8 cellular contexts compared by ENCODE assay signal in genomic region chr11:11265994-11266606, GRCh38.
A peak's percentile ranks its signal among the peaks of the same experiment; 100 is the strongest.
DNase-seq lines count a peak whose midpoint lies in the region; ATAC-seq, FAIRE-seq and TF ChIP-seq lines count a peak whose summit lies in the region.

No MANE protein-coding gene starts in this region.

- no peaks in the 10 kb centered on the region for H4K20me1 ChIP-seq in GM12878 (ENCODE audit: control insufficient read depth, insufficient read depth)

- peak; percentile 78 for TF ChIP-seq RAD21 in GM12878 (IDR thresholded peaks at IDR 0.05; ENCODE audit: insufficient read depth, low read depth, low read length)

- in situ Hi-C loops in GM12878 (cut with MboI), result loop anchor here (5.0 kb wide), 1 partner anchor 224 kb away; no protein-coding TSS in a partner anchor

- ATAC-seq in T-cell (replicated peaks in 1 of 4) (peak; percentile 42 to 58 (median 48)), GM12878 (peak; percentile 91)

- CTCF ChIA-PET in A673 (lab: Charles Lee), result no interaction called here
- CTCF ChIA-PET in T-cell (lab: Charles Lee), result interaction anchor here in 1 of 2 donors (1.0 to 1.1 kb wide), 2 partner anchors 233 to 238 kb away, joined by 3 to 5 read pairs; no protein-coding TSS in a partner anchor
- CTCF ChIA-PET in GM12878 (lab: Yijun Ruan, JAX), result interaction anchor here (0.7 to 3.9 kb wide), 17 partner anchors 29 to 332 kb away, joined by 3 to 18 read pairs (median 4); no protein-coding TSS in a partner anchor

- POLR2A ChIA-PET in A673 (lab: Charles Lee; ENCODE audit: low non-redundant PET), result no interaction called here
- POLR2A ChIA-PET in T-cell (lab: Charles Lee), result no interaction called here
- POLR2A ChIA-PET in GM12878 (lab: Charles Lee), result no interaction called here

- no peaks in the 10 kb centered on the region for H3K4me1 Mint-ChIP-seq in T-cell

- WGBS in GM12878 (ENCODE audit: insufficient coverage, insufficient replicate concordance, low lambda C conversion rate, missing lambda C conversion rate), result 25% methylated on average over 8 of the region's 8 CpGs

- H3K79me2 ChIP-seq in GM12878 (ENCODE audit: control insufficient read depth, insufficient read depth, low read length), result no peaks in the 10 kb centered on the region

- H3K4me2 ChIP-seq in GM12878 (ENCODE audit: control insufficient read depth, insufficient read depth), result no peak overlapping the region

- H3K4me3 ChIP-seq in A673 (ENCODE audit: low read depth, low read length, poor library complexity, severe bottlenecking) (no peak overlapping the region), GM12878 (no peak overlapping the region)

- BruUV-seq in A673 (replicated peaks; lab: Mats Ljungman, UMichigan) (no TSS peak), GM12878 (replicated peaks; lab: Mats Ljungman, UMichigan) (no TSS peak)

- no peak overlapping the region for H3K4me3 Mint-ChIP-seq in T-cell

- no peaks in the 10 kb centered on the region for H3K9me3 Mint-ChIP-seq in T-cell

- H3K36me3 ChIP-seq in A673 (ENCODE audit: insufficient read depth, low read length, poor library complexity, severe bottlenecking), result no peaks in the 10 kb centered on the region
- H3K36me3 ChIP-seq in GM12878 (ENCODE audit: control insufficient read depth in 2 of 2, insufficient read depth in 2 of 2, low read length in 1 of 2), result no peaks in the 10 kb centered on the region; a peak in 1 of 4 replicates

- H3K9me3 ChIP-seq in A673 (ENCODE audit: low read depth, low read length, poor library complexity, severe bottlenecking) (no peaks in the 10 kb centered on the region), GM12878 (replicated peaks; ENCODE audit: control insufficient read depth, insufficient read depth, low read length) (no peaks in the 10 kb centered on the region)

- intact Hi-C loops in A673 (cut with micrococcal nuclease; ENCODE audit: unreplicated experiment), result no loop called here
- intact Hi-C loops in GM12878 (cut with micrococcal nuclease; ENCODE audit: unreplicated experiment), result loop anchor here (2.0 kb wide), 4 partner anchors 35 to 237 kb away; no protein-coding TSS in a partner anchor
- intact Hi-C loops in posterior vena cava (cut with DNase I), result loop anchor here (2.0 to 10.0 kb wide), 2 partner anchors 75 to 231 kb away; no protein-coding TSS in a partner anchor

- no peaks in the 10 kb centered on the region for H3K36me3 Mint-ChIP-seq in T-cell

- H3K4me1 ChIP-seq in A673 (ENCODE audit: insufficient read depth, low read length, poor library complexity, severe bottlenecking), result peaks cover 15% of the 10 kb centered on the region
- H3K4me1 ChIP-seq in GM12878 (ENCODE audit: control insufficient read depth, insufficient read depth, low read length), result peaks cover 17% of the 10 kb centered on the region

- DNase-seq in A673 (ENCODE audit: low spot score) (peak; percentile 50), GM12892 (ENCODE audit: insufficient read length) (peak; percentile 59), HUDEP-2 (lab: John Stamatoyannopoulos, UW; ENCODE audit: unreplicated experiment in 76 of 76) (peak in 44 of 76 experiments; percentile 2 to 61 (median 26)), T-cell (peak in 27 of 34 experiments; percentile 12 to 58 (median 39)), GM12878 (ENCODE audit: low read depth, low spot score) (no peak), kidney tubule cell (ENCODE audit: low spot score) (peak; percentile 57), posterior vena cava (ENCODE audit: low spot score) (no peak)
- DNase-seq in stimulated activated CD8-positive, alpha-beta memory T cell treated with anti-CD3 and anti-CD28 coated beads, Interleukin-15, amount 100 ng/mL, for 24 hours (ENCODE audit: low read depth), result peak; percentile 31

- H3K27ac Mint-ChIP-seq in T-cell, result no peak overlapping the region

- H3K27ac ChIP-seq in A673 (ENCODE audit: low read depth, low read length, poor library complexity, severe bottlenecking) (no peak overlapping the region), GM12878 (ENCODE audit: control insufficient read depth, insufficient read depth) (no peak overlapping the region)

- TF ChIP-seq POLR2A in GM12892 (IDR thresholded peaks at IDR 0.05; ENCODE audit: low read depth, low read length), result no peak
- no peak for TF ChIP-seq POLR2A in GM12878 (IDR thresholded peaks at IDR 0.05; ENCODE audit: low read depth, low read length)

- peak; percentile 92 for TF ChIP-seq CTCF in A673 (conservative IDR thresholded peaks at IDR 0.05; ENCODE audit: low read depth, low read length)
- TF ChIP-seq CTCF in GM12878 (IDR thresholded peaks at IDR 0.05 in 2 of 3, conservative IDR thresholded peaks at IDR 0.05 in 1 of 3; ENCODE audit: control insufficient read depth in 2 of 3, extremely low read depth in 1 of 3, insufficient read depth in 1 of 3, low read depth in 3 of 3, low read length in 3 of 3), result peak; percentile 83 to 97 (median 92)

- RAD21 ChIA-PET in GM12878 (lab: Charles Lee; ENCODE audit: unreplicated experiment), result interaction anchor here (1.1 to 2.1 kb wide), 3 partner anchors 228 to 238 kb away, joined by 3 to 7 read pairs (median 3); no protein-coding TSS in a partner anchor

- no peak overlapping the region for H3K9ac ChIP-seq in GM12878 (ENCODE audit: control insufficient read depth, insufficient read depth, low read length)

- peaks cover 5% of the 10 kb centered on the region in 2 donors for H3K27me3 Mint-ChIP-seq in T-cell

- H3K27me3 ChIP-seq in A673 (replicated peaks; ENCODE audit: insufficient read depth, low read depth, low read length, poor library complexity) (no peaks in the 10 kb centered on the region), GM12878 (replicated peaks in 1 of 2; ENCODE audit: control insufficient read depth in 2 of 2, insufficient read depth in 2 of 2, low read length in 1 of 2) (no peaks in the 10 kb centered on the region; a peak in 1 of 4 replicates)

- SMC1A ChIA-PET in GM12878 (lab: Charles Lee; ENCODE audit: uncharacterized antibody, unreplicated experiment), result interaction anchor here (0.7 to 1.4 kb wide), 7 partner anchors 22 to 238 kb away, joined by 3 to 5 read pairs (median 4); no protein-coding TSS in a partner anchor

- no peak overlapping the region for H2AFZ ChIP-seq in GM12878 (ENCODE audit: control insufficient read depth, low read depth, low read length)

- no peak for TF ChIP-seq EP300 in GM12878 (IDR thresholded peaks at IDR 0.05; ENCODE audit: borderline replicate concordance in 1 of 2, control insufficient read depth in 1 of 2, low read depth in 2 of 2, low read length in 2 of 2)

- peak; percentile 84 for FAIRE-seq in GM12892 (lab: Jason Lieb, UNC)
- peak; percentile 27 for FAIRE-seq in GM12878 (lab: Jason Lieb, UNC)

TF ChIP-seq in GM12878, 131 proteins besides CTCF, POLR2A, EP300 and RAD21 (continues in another document):
- TF ChIP-seq SMC3 (IDR thresholded peaks at IDR 0.05; ENCODE audit: borderline replicate concordance, low read length), result peak; percentile 73
- no peak for TF ChIP-seq ASH2L (IDR thresholded peaks at IDR 0.05; ENCODE audit: borderline replicate concordance, low read depth)
- no peak for TF ChIP-seq ZBTB4 (CRISPR knock-in tag; IDR thresholded peaks at IDR 0.05)
- peak; percentile 32; the same call in 1 of the 2 replicates for TF ChIP-seq SPI1 (IDR thresholded peaks at IDR 0.05; ENCODE audit: borderline replicate concordance, insufficient read depth, low read depth, low read length)
- no peak for TF ChIP-seq YBX1 (IDR thresholded peaks at IDR 0.05)
- no peak for TF ChIP-seq KLF5 (IDR thresholded peaks at IDR 0.05; ENCODE audit: partially characterized antibody)
- no peak for TF ChIP-seq NR2C2 (IDR thresholded peaks at IDR 0.05; ENCODE audit: borderline replicate concordance, control insufficient read depth, insufficient read length, low read depth)
- no peak for TF ChIP-seq IKZF1 (conservative IDR thresholded peaks at IDR 0.05)
- no peak for TF ChIP-seq HSF1 (IDR thresholded peaks at IDR 0.05; ENCODE audit: low read depth, low read length)
- TF ChIP-seq YY1 (IDR thresholded peaks at IDR 0.05; ENCODE audit: low read depth, low read length), result peak; percentile 51; the same call in 1 of the 2 replicates

Comparison
In these comparisons a context has a peak if more than half of its experiments do, and no peak if none do; other contexts are left out.
1. DNase-seq: peak in A673 (single experiment), GM12892 (single experiment), HUDEP-2 (44 of 76), T-cell (27 of 34), kidney tubule cell (single experiment) and stimulated activated CD8-positive, alpha-beta memory T cell treated with anti-CD3 and anti-CD28 coated beads, Interleukin-15, amount 100 ng/mL, for 24 hours (single experiment); none in GM12878 (single experiment) and posterior vena cava (single experiment).